ENCODE assay signal across 8 cellular contexts in genomic region chr20:3172126-3172932, GRCh38. TPM values are rescaled to one million over a fixed set of nuclear protein-coding genes. Genes with fewer than 3 reads are reported as not detected.
DNase-seq lines count a peak whose midpoint lies in the region; ATAC-seq and TF ChIP-seq lines count a peak whose summit lies in the region.

No MANE protein-coding gene starts in this region.

- peak overlapping the region; percentile 81 for H3K4me2 ChIP-seq in DND-41 (ENCODE audit: insufficient read depth, low read length)

- no peak for DNase-seq in DND-41
- DNase-seq in RWPE2 (ENCODE audit: low spot score), result no peak
- DNase-seq in esophagus muscularis mucosa (ENCODE audit: extremely low spot score), result no peak
- no peak for DNase-seq in prostate gland (ENCODE audit: low spot score)
- DNase-seq in NCI-H2196 treated with DMSO at 0.1 percent for 48 hours (lab: John Stamatoyannopoulos, UW; ENCODE audit: unreplicated experiment), result no peak
- DNase-seq in NCI-H2171 treated with DMSO at 0.1 percent for 48 hours (lab: John Stamatoyannopoulos, UW), result no peak

- H3K4me1 ChIP-seq in DND-41 (ENCODE audit: insufficient read depth, low read length), result peaks cover 18% of the 10 kb centered on the region
- peaks cover 5% of the 10 kb centered on the region for H3K4me1 ChIP-seq in RWPE2 (ENCODE audit: insufficient read depth, poor library complexity, severe bottlenecking)
- peaks cover 13 to 35% (median 32%) of the 10 kb centered on the region in 4 donors for H3K4me1 ChIP-seq in esophagus muscularis mucosa
- no peaks in the 10 kb centered on the region for H3K4me1 ChIP-seq in prostate gland (replicated peaks)

- no peak for TF ChIP-seq POLR2A in esophagus muscularis mucosa (IDR thresholded peaks at IDR 0.05; ENCODE audit: low read depth)
- no peak for TF ChIP-seq POLR2A in prostate gland (IDR thresholded peaks at IDR 0.05)

- no peaks in the 10 kb centered on the region for H3K9me3 ChIP-seq in DND-41 (ENCODE audit: insufficient read depth, low read length, severe bottlenecking)
- H3K9me3 ChIP-seq in RWPE2 (ENCODE audit: severe bottlenecking), result no peaks in the 10 kb centered on the region
- no peaks in the 10 kb centered on the region for H3K9me3 ChIP-seq in esophagus muscularis mucosa
- H3K9me3 ChIP-seq in prostate gland, result no peaks in the 10 kb centered on the region

- H3K27ac ChIP-seq in DND-41 (ENCODE audit: low read length) (no peak overlapping the region), RWPE2 (ENCODE audit: poor library complexity, severe bottlenecking) (no peak overlapping the region), esophagus muscularis mucosa (replicated peaks in 1 of 4) (peak overlapping the region in 3 of 4 donors; percentile 78 to 82 (median 80)), prostate gland (no peak overlapping the region)

- intact Hi-C loops in esophagus muscularis mucosa (cut with DNase I), result no loop called here
- intact Hi-C loops in prostate gland (cut with DNase I), result no loop called here

- H3K36me3 ChIP-seq in DND-41 (ENCODE audit: insufficient read depth, low read length) (no peaks in the 10 kb centered on the region), RWPE2 (ENCODE audit: low read depth) (no peaks in the 10 kb centered on the region), esophagus muscularis mucosa (no peaks in the 10 kb centered on the region), prostate gland (no peaks in the 10 kb centered on the region)

- H2AFZ ChIP-seq in DND-41 (ENCODE audit: low read depth, low read length), result no peak overlapping the region

- H3K79me2 ChIP-seq in DND-41 (ENCODE audit: insufficient read depth, low read length), result no peaks in the 10 kb centered on the region

- peaks cover 8% of the 10 kb centered on the region for H4K20me1 ChIP-seq in DND-41 (ENCODE audit: insufficient read depth, low read length)

- ATAC-seq in DND-41 (ENCODE audit: insufficient read depth, low read depth) (no peak), RWPE2 (ENCODE audit: low read depth) (no peak), HG02870 (IDR thresholded peaks at IDR 0.05; ENCODE audit: unreplicated experiment) (no peak), HG02588 (IDR thresholded peaks at IDR 0.05; ENCODE audit: unreplicated experiment) (no peak)

- no peak for TF ChIP-seq CTCF in DND-41 (IDR thresholded peaks at IDR 0.05; ENCODE audit: borderline replicate concordance, extremely low read depth, low read length, poor library complexity, severe bottlenecking)
- no peak for TF ChIP-seq CTCF in RWPE2 (IDR thresholded peaks at IDR 0.05; ENCODE audit: poor library complexity, severe bottlenecking)
- TF ChIP-seq CTCF in esophagus muscularis mucosa (IDR thresholded peaks at IDR 0.05), result no peak
- TF ChIP-seq CTCF in prostate gland (IDR thresholded peaks at IDR 0.05), result no peak

- no peak for TF ChIP-seq EP300 in esophagus muscularis mucosa (IDR thresholded peaks at IDR 0.05)

- 22% methylated on average over 5 of the region's 5 CpGs for WGBS in esophagus muscularis mucosa
- WGBS in prostate gland, result 41% methylated on average over 5 of the region's 5 CpGs

- H3K27me3 ChIP-seq in DND-41 (ENCODE audit: insufficient read depth, low read length, poor library complexity) (peaks cover 13% of the 10 kb centered on the region), RWPE2 (ENCODE audit: insufficient read depth, poor library complexity, severe bottlenecking) (no peaks in the 10 kb centered on the region), esophagus muscularis mucosa (peaks cover 0 to 23% (median 2%) of the 10 kb centered on the region in 4 donors), prostate gland (replicated peaks; ENCODE audit: insufficient read depth) (no peaks in the 10 kb centered on the region)

- H3K9ac ChIP-seq in DND-41 (ENCODE audit: low read depth, low read length), result peak overlapping the region; percentile 55

- H3K4me3 ChIP-seq in DND-41 (ENCODE audit: low read depth in 1 of 2, low read length in 2 of 2) (peak overlapping the region in 1 of 2 experiments; percentile 68; a peak in 2 of 4 replicates), RWPE2 (ENCODE audit: severe bottlenecking) (peak overlapping the region; percentile 60), esophagus muscularis mucosa (peak overlapping the region; percentile 70 to 87 (median 73)), prostate gland (peak overlapping the region; percentile 67 to 91)

RNA-seq across cellular contexts. Expression of gene LZTS3, which starts 1.0 kb away (rescaled TPM):
- total RNA-seq in esophagus muscularis mucosa (10 to 100 TPM in 3 of 4 donors, 1 to 10 TPM in 1; 8.3 to 20.0 (median 15.3) TPM), prostate gland (10 to 100 TPM; 23.7 to 29.1 TPM)

RNA-seq across cellular contexts. Expression of gene FASTKD5, which starts 12.7 kb away (rescaled TPM):
- 10 to 100 TPM; 10.8 to 15.7 (median 14.3) TPM for total RNA-seq in esophagus muscularis mucosa
- 10 to 100 TPM; 14.5 to 22.2 TPM for total RNA-seq in prostate gland

RNA-seq across cellular contexts. Expression of gene UBOX5, which starts 12.7 kb away (rescaled TPM):
- total RNA-seq in esophagus muscularis mucosa, result 10 to 100 TPM in 1 of 4 donors, 1 to 10 TPM in 3; 5.8 to 10.3 (median 7.6) TPM
- total RNA-seq in prostate gland, result 10 to 100 TPM in 1 of 2 donors, 1 to 10 TPM in 1; 7.1 to 12.0 TPM

RNA-seq across cellular contexts. Expression of gene DDRGK1, which starts 32.2 kb away (rescaled TPM):
- total RNA-seq in esophagus muscularis mucosa (10 to 100 TPM; 64.4 to 86.0 (median 69.7) TPM), prostate gland (100 to 1,000 TPM in 1 of 2 donors, 10 to 100 TPM in 1; 87.5 to 126 TPM)

RNA-seq across cellular contexts. Expression of gene ITPA, which starts 37.0 kb away (rescaled TPM):
- 10 to 100 TPM; 18.7 to 30.0 (median 27.8) TPM for total RNA-seq in esophagus muscularis mucosa
- total RNA-seq in prostate gland, result 10 to 100 TPM; 43.9 to 48.0 TPM

Comparison
In these comparisons a context has a peak if more than half of its experiments do, and no peak if none do; other contexts are left out.
1. H3K27ac ChIP-seq: peak in esophagus muscularis mucosa (3 of 4); none in DND-41 (single experiment), RWPE2 (single experiment) and prostate gland (0 of 2).